In the genomic region with DNA sequence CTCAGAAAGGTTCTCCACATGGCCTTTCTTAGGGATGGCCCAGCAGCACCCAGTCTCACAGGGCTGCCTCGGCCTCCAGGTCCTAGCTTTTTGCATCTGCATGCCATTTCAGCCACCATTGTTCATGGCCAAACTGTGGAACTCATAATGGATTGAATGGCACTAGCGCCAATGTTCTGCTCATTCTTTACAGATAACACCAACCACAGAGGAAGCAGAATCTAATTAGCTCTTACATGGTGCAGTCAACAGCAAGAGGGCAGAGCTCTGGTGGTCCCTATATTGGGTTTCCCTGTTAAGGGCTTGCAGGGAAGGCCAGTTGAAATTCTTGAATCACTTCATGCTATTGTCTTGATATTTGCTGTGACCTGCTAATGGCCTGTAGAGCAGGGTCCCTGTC, we compare ENCODE assay signal across 13 cellular contexts. TPM values are rescaled to one million over a fixed set of nuclear protein-coding genes. Genes with fewer than 3 reads are reported as not detected.
DNase-seq lines count a peak whose midpoint lies in the region; ATAC-seq, FAIRE-seq and TF ChIP-seq lines count a peak whose summit lies in the region.
"Had no signal": no experiment of that assay in that cellular context is flagged by ENCODE, and none has a peak within 500 bp of the region (broad histone marks: within the 10 kb centered on the region; RNA-seq: fewer than 3 reads in every experiment).

No MANE protein-coding gene starts in this region.

- no peak overlapping the region for H3K14ac ChIP-seq in H1 (ENCODE audit: insufficient read length)

- CTCF ChIA-PET in H1 (lab: Charles Lee; ENCODE audit: partially characterized antibody) (interaction anchor here (1.4 to 1.9 kb wide), 3 partner anchors 41 to 157 kb away, joined by 4 to 5 read pairs (median 4); no protein-coding TSS in a partner anchor), Caco-2 (lab: Charles Lee) (no interaction called here)

- H3K9me3 ChIP-seq in T-helper 17 cell (ENCODE audit: control insufficient read depth, low read length, poor library complexity, severe bottlenecking): no peaks in the 10 kb centered on the region
- H3K9me3 ChIP-seq in H1 (ENCODE audit: insufficient read depth in 2 of 2, low read depth in 1 of 2, low read length in 1 of 2): no peaks in the 10 kb centered on the region
- no peaks in the 10 kb centered on the region for H3K9me3 ChIP-seq in smooth muscle cell (replicated peaks; ENCODE audit: low read depth)
- H3K9me3 ChIP-seq in Caco-2: no peaks in the 10 kb centered on the region
- H3K9me3 ChIP-seq in aorta (ENCODE audit: control insufficient read depth, low read length): no peaks in the 10 kb centered on the region

- H3K23ac ChIP-seq in H1 (ENCODE audit: insufficient read length): no peak overlapping the region

- H3K27ac ChIP-seq in H1 (ENCODE audit: low read depth, low read length) (no peak overlapping the region), smooth muscle cell (ENCODE audit: low read depth) (peak overlapping the region; percentile 75), aorta (ENCODE audit: low read depth in 1 of 2, low read length in 2 of 2) (no peak overlapping the region)
- H3K27ac ChIP-seq: VCaP had no signal

- H2AFZ ChIP-seq in H1 (ENCODE audit: low read length) (no peak overlapping the region), smooth muscle cell (ENCODE audit: low read depth) (no peak overlapping the region)

- H3K79me1 ChIP-seq in H1 (ENCODE audit: low read depth, low read length): no peaks in the 10 kb centered on the region

- no peak overlapping the region for H2BK5ac ChIP-seq in H1 (ENCODE audit: low read depth, low read length)

- no peaks in the 10 kb centered on the region for H3K36me3 ChIP-seq in H1 (ENCODE audit: control insufficient read depth in 2 of 4, insufficient read depth in 4 of 4, low read length in 3 of 4)
- H3K36me3 ChIP-seq in smooth muscle cell (ENCODE audit: low read depth): no peaks in the 10 kb centered on the region
- H3K36me3 ChIP-seq in Caco-2 (ENCODE audit: control insufficient read depth, insufficient read depth, low read length): no peaks in the 10 kb centered on the region
- no peaks in the 10 kb centered on the region for H3K36me3 ChIP-seq in aorta (ENCODE audit: control insufficient read depth in 1 of 2, insufficient read depth in 2 of 2, low read length in 1 of 2)

- H3K9ac ChIP-seq in H1 (replicated peaks in 1 of 4; ENCODE audit: extremely low read depth in 1 of 4, low read depth in 3 of 4, low read length in 3 of 4): no peak overlapping the region
- peak overlapping the region; percentile 13 for H3K9ac ChIP-seq in smooth muscle cell (ENCODE audit: low read depth)

- 93% methylated on average over 2 of the region's 2 CpGs; no CpG with 5 or more reads in 1 of the 2 experiments for WGBS in H1 (ENCODE audit: extremely low coverage in 1 of 2, insufficient coverage in 1 of 2, insufficient read length in 1 of 2, insufficient replicate concordance in 2 of 2, low coverage in 1 of 2, low lambda C conversion rate in 2 of 2, missing lambda C conversion rate in 1 of 2), 2 experiments
- 90% methylated on average over 2 of the region's 2 CpGs for WGBS in smooth muscle cell (ENCODE audit: low lambda C conversion rate)
- WGBS in aorta, 2 donors: 93 to 95% methylated on average over 2 of the region's 2 CpGs

- no peak overlapping the region for H4K5ac ChIP-seq in H1 (ENCODE audit: insufficient read length, low read depth, low read length)

- H3K23me2 ChIP-seq in H1 (ENCODE audit: low read depth, low read length): no peaks in the 10 kb centered on the region

- H3K18ac ChIP-seq in H1 (ENCODE audit: extremely low read depth, low read length): no peak overlapping the region; the same call in 1 of the 2 replicates

- peaks cover 3% of the 10 kb centered on the region for H3K36me3 Mint-ChIP-seq in activated naive CD4-positive, alpha-beta T cell treated with anti-CD3 and anti-CD28 coated beads, Interleukin-2, amount 50 U/mL, for 24 hours
- peaks cover 6% of the 10 kb centered on the region for H3K36me3 Mint-ChIP-seq in T-helper 17 cell (ENCODE audit: low read depth)
- H3K36me3 Mint-ChIP-seq in Caco-2 (ENCODE audit: insufficient read depth, unreplicated experiment): peaks cover 22% of the 10 kb centered on the region

- FAIRE-seq in H1 (lab: Jason Lieb, UNC): no peak
- FAIRE-seq: HepG2 had no signal

- H3K79me2 ChIP-seq in H1 (ENCODE audit: control insufficient read depth in 1 of 2, insufficient read depth in 2 of 2, low read length in 2 of 2) (no peaks in the 10 kb centered on the region), smooth muscle cell (ENCODE audit: low read depth) (no peaks in the 10 kb centered on the region)

- H3K4me1 ChIP-seq in H1 (replicated peaks in 1 of 4; ENCODE audit: control insufficient read depth in 3 of 4, insufficient read depth in 4 of 4, low read length in 3 of 4): peaks cover 4 to 13% (median 9%) of the 10 kb centered on the region in 4 experiments; a peak in 5 of 7 replicates
- H3K4me1 ChIP-seq in smooth muscle cell (ENCODE audit: low read depth): peaks cover 52% of the 10 kb centered on the region
- peaks cover 51% of the 10 kb centered on the region for H3K4me1 ChIP-seq in Caco-2
- H3K4me1 ChIP-seq in aorta (ENCODE audit: control insufficient read depth in 1 of 2, insufficient read depth in 2 of 2, low read length in 2 of 2): no peaks in the 10 kb centered on the region

- H2AK5ac ChIP-seq in H1 (ENCODE audit: low read depth, low read length): no peak overlapping the region

- H4K20me1 ChIP-seq in H1 (replicated peaks in 1 of 2; ENCODE audit: control insufficient read depth in 1 of 2, insufficient read depth in 2 of 2, low read length in 2 of 2) (no peaks in the 10 kb centered on the region), smooth muscle cell (ENCODE audit: low read depth) (no peaks in the 10 kb centered on the region)

- TF ChIP-seq POLR2A in H1 (IDR thresholded peaks at IDR 0.05; ENCODE audit: control extremely low read depth in 1 of 2, low read depth in 2 of 2, low read length in 2 of 2): no peak

- no peak for ATAC-seq in T-helper 17 cell
- no peak for ATAC-seq in aorta (ENCODE audit: low FRiP score)
- no peak for ATAC-seq in HG02678 (IDR thresholded peaks at IDR 0.05; ENCODE audit: unreplicated experiment)
- ATAC-seq: HepG2 had no signal

- H3K56ac ChIP-seq in H1 (replicated peaks; ENCODE audit: insufficient read length, low read depth, low read length): no peak overlapping the region

- no peak overlapping the region for H2BK12ac ChIP-seq in H1 (ENCODE audit: low read depth, low read length)

- POLR2A ChIA-PET in H1 (lab: Charles Lee; ENCODE audit: partially characterized antibody): no interaction called here
- POLR2A ChIA-PET in Caco-2 (lab: Charles Lee): no interaction called here

- H3K4me2 ChIP-seq in H1 (ENCODE audit: insufficient read depth in 1 of 2, low read depth in 2 of 2, low read length in 2 of 2) (no peak overlapping the region), smooth muscle cell (peak overlapping the region; percentile 58)

- no peaks in the 10 kb centered on the region for H3F3A ChIP-seq in smooth muscle cell (ENCODE audit: low read depth)

- TF ChIP-seq CTCF in H1 (IDR thresholded peaks at IDR 0.05; ENCODE audit: control extremely low read depth in 1 of 3, insufficient read depth in 1 of 3, low read depth in 1 of 3, low read length in 3 of 3) (no peak), smooth muscle cell (IDR thresholded peaks at IDR 0.05; ENCODE audit: borderline replicate concordance, insufficient read depth, poor library complexity, severe bottlenecking) (no peak), Caco-2 (IDR thresholded peaks at IDR 0.05; ENCODE audit: insufficient read depth in 1 of 2, low read depth in 1 of 2, low read length in 1 of 2, severe bottlenecking in 1 of 2, unreplicated experiment in 1 of 2) (no peak)

- no peaks in the 10 kb centered on the region; a peak in 2 of 7 replicates for H3K27me3 ChIP-seq in H1 (replicated peaks in 1 of 4; ENCODE audit: control insufficient read depth in 3 of 4, extremely low read depth in 1 of 4, insufficient read depth in 3 of 4, low read length in 3 of 4)
- H3K27me3 ChIP-seq in smooth muscle cell (ENCODE audit: low read depth): no peaks in the 10 kb centered on the region
- no peaks in the 10 kb centered on the region for H3K27me3 ChIP-seq in Caco-2 (replicated peaks; ENCODE audit: control insufficient read depth, insufficient read depth, low read length)
- no peaks in the 10 kb centered on the region for H3K27me3 ChIP-seq in aorta (ENCODE audit: control insufficient read depth in 1 of 2, insufficient read depth in 2 of 2, low read length in 1 of 2)

- no peaks in the 10 kb centered on the region for H3K27me3 Mint-ChIP-seq in activated naive CD4-positive, alpha-beta T cell treated with anti-CD3 and anti-CD28 coated beads, Interleukin-2, amount 50 U/mL, for 24 hours
- no peaks in the 10 kb centered on the region for H3K27me3 Mint-ChIP-seq in T-helper 17 cell
- no peaks in the 10 kb centered on the region for H3K27me3 Mint-ChIP-seq in Caco-2 (ENCODE audit: insufficient read depth, unreplicated experiment)

- peaks cover 92% of the 10 kb centered on the region for H3K4me1 Mint-ChIP-seq in activated naive CD4-positive, alpha-beta T cell treated with anti-CD3 and anti-CD28 coated beads, Interleukin-2, amount 50 U/mL, for 24 hours
- H3K4me1 Mint-ChIP-seq in T-helper 17 cell: peaks cover 58% of the 10 kb centered on the region
- H3K4me1 Mint-ChIP-seq in Caco-2 (ENCODE audit: low read depth, unreplicated experiment): peaks cover 30% of the 10 kb centered on the region

- TF ChIP-seq RAD21 in H1 (IDR thresholded peaks at IDR 0.05 in 1 of 2, conservative IDR thresholded peaks at IDR 0.05 in 1 of 2; ENCODE audit: low read depth in 2 of 2, low read length in 2 of 2): no peak

- H2BK15ac ChIP-seq in H1 (ENCODE audit: low read length): no peak overlapping the region

- no peak overlapping the region for H2BK20ac ChIP-seq in H1 (ENCODE audit: low read length)

- H3K27ac Mint-ChIP-seq in activated naive CD4-positive, alpha-beta T cell treated with anti-CD3 and anti-CD28 coated beads, Interleukin-2, amount 50 U/mL, for 24 hours: peak overlapping the region; percentile 95
- H3K27ac Mint-ChIP-seq in T-helper 17 cell: peak overlapping the region; percentile 90
- no peak overlapping the region for H3K27ac Mint-ChIP-seq in Caco-2 (ENCODE audit: unreplicated experiment)

- H2BK120ac ChIP-seq in H1 (replicated peaks; ENCODE audit: low read depth, low read length): peak overlapping the region; percentile 25

- intact Hi-C loops in Caco-2 (cut with micrococcal nuclease; ENCODE audit: unreplicated experiment): no loop called here
- intact Hi-C loops in aorta (cut with DNase I): no loop called here

- H4K91ac ChIP-seq in H1 (replicated peaks; ENCODE audit: insufficient read length, low read length): no peak overlapping the region

- H3K4ac ChIP-seq in H1 (replicated peaks; ENCODE audit: insufficient read length, low read depth, low read length): no peak overlapping the region

- H4K8ac ChIP-seq in H1 (ENCODE audit: extremely low read depth, insufficient read depth, low read length): no peak overlapping the region

- BruUV-seq in Caco-2 (replicated peaks; lab: Mats Ljungman, UMichigan): no TSS peak

- TF ChIP-seq EP300 in H1 (IDR thresholded peaks at IDR 0.05; ENCODE audit: borderline replicate concordance in 1 of 2, low read depth in 2 of 2, low read length in 2 of 2): no peak

- DNase-seq in activated naive CD4-positive, alpha-beta T cell (lab: John Stamatoyannopoulos, UW): no peak
- no peak for DNase-seq in T-helper 17 cell
- no peak for DNase-seq in H1 (ENCODE audit: low read depth in 1 of 2, low spot score in 2 of 2)
- no peak for DNase-seq in smooth muscle cell (lab: John Stamatoyannopoulos, UW; ENCODE audit: unreplicated experiment)
- DNase-seq in Caco-2: no peak
- no peak for DNase-seq in aorta
- DNase-seq: DMS53, glutamatergic neuron, GOT3 had no signal

- H3K4me3 Mint-ChIP-seq in activated naive CD4-positive, alpha-beta T cell treated with anti-CD3 and anti-CD28 coated beads, Interleukin-2, amount 50 U/mL, for 24 hours: peak overlapping the region; percentile 90
- peak overlapping the region; percentile 33 for H3K4me3 Mint-ChIP-seq in T-helper 17 cell
- no peak overlapping the region for H3K4me3 Mint-ChIP-seq in Caco-2 (ENCODE audit: unreplicated experiment)

- H3K4me3 ChIP-seq in H1 (ENCODE audit: extremely low read depth in 1 of 4, insufficient read depth in 2 of 4, low read depth in 3 of 4, low read length in 4 of 4) (no peak overlapping the region), smooth muscle cell (no peak overlapping the region), Caco-2 (ENCODE audit: low read depth, low read length) (no peak overlapping the region), aorta (ENCODE audit: low read length in 2 of 2) (no peak overlapping the region)

- no peaks in the 10 kb centered on the region for H3K9me3 Mint-ChIP-seq in activated naive CD4-positive, alpha-beta T cell treated with anti-CD3 and anti-CD28 coated beads, Interleukin-2, amount 50 U/mL, for 24 hours
- H3K9me3 Mint-ChIP-seq in Caco-2 (ENCODE audit: unreplicated experiment): peaks cover 18% of the 10 kb centered on the region

RNA-seq across cellular contexts. Expression of gene ARL4C, which starts 45.6 kb away (rescaled TPM):
- total RNA-seq in T-helper 17 cell (100 to 1,000 TPM; 365 to 393 TPM), smooth muscle cell (8.0 and 9.1 TPM in 2 replicates), Caco-2 (2022) (76.0 and 81.2 TPM in 2 replicates), aorta (10 to 100 TPM; 10.8 to 12.5 TPM)
- 15.9 and 16.9 TPM in 2 replicates for total RNA-seq in H1 (2021; fragmentation: NEBNext Ultra II Directional; extraction: Animal tissue kit (Norgen Biotek cat#: 25700))
- polyA plus RNA-seq in H1 (2011; rRNA removed) (7.0 and 7.7 TPM in 2 replicates), smooth muscle cell (9.5 and 18.3 TPM in 2 replicates), aorta (1 to 10 TPM; 6.8 to 7.2 TPM)
- 10.0 TPM for polyA plus RNA-seq in H1 (2011; cell fraction: cytosol; rRNA removed)
- polyA plus RNA-seq in H1 (2011; cell fraction: nucleus; rRNA removed): 7.0 TPM
- polyA plus RNA-seq in H1 (2012, experiment 1 of 2): 11.6 to 14.4 TPM (median 12.9 TPM) in 4 replicates
- 7.3 TPM for polyA plus RNA-seq in H1 (2012, experiment 2 of 2)
- 7.6 TPM for polyA plus RNA-seq in H1 (2013, experiment 1 of 2)
- polyA plus RNA-seq in H1 (2013, experiment 2 of 2): 7.8 TPM
- 8.1 and 8.3 TPM in 2 replicates for polyA minus RNA-seq in H1 (2011; rRNA and poly(A)+ RNA removed)
- 11.0 TPM for polyA minus RNA-seq in H1 (2011; cell fraction: cytosol; rRNA and poly(A)+ RNA removed)
- polyA minus RNA-seq in H1 (2011; cell fraction: nucleus; rRNA and poly(A)+ RNA removed): 12.7 TPM
